In the genomic region with DNA sequence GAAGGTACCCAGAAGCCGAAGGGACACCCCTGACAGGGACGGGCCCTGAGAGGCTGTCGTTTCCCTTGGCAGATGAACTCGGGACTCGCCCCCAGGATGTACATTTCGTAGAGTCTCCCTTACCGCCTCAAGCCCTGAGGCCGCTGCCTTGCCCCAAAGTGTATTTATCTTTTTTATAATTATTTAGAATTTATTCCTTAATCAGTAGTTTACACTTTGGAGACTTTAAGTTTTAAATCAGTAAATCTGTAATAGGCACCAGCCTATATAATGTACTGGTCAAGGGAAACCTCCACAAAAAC, we compare ENCODE assay signal across 8 cellular contexts. TPM values are rescaled to one million over a fixed set of nuclear protein-coding genes. Genes with fewer than 3 reads are reported as not detected.
DNase-seq lines count a peak whose midpoint lies in the region; ATAC-seq and TF ChIP-seq lines count a peak whose summit lies in the region.

No MANE protein-coding gene starts in this region.

- H3K4me1 ChIP-seq in A673 (ENCODE audit: insufficient read depth, low read length, poor library complexity, severe bottlenecking) (peaks cover 11% of the 10 kb centered on the region), skeletal muscle tissue (ENCODE audit: control insufficient read depth in 3 of 3, insufficient read depth in 3 of 3, low read length in 3 of 3) (peaks cover 0 to 9% (median 4%) of the 10 kb centered on the region in 3 donors)

- H3K27ac ChIP-seq in A673 (ENCODE audit: low read depth, low read length, poor library complexity, severe bottlenecking) (peak overlapping the region; percentile 79), skeletal muscle tissue (ENCODE audit: low read depth, low read length) (peak overlapping the region; percentile 84)

- CTCF ChIA-PET in A673 (lab: Charles Lee) = no interaction called here

- H3K4me3 Mint-ChIP-seq in glutamatergic neuron (ENCODE audit: unreplicated experiment) = peak overlapping the region; percentile 83

- in situ Hi-C loops in SK-MEL-5 (cut with HindIII; ENCODE audit: low pct_unique_long_range_greater_than_20kb, low sequenced_read_pairs) = no loop called here

- H3K9me3 Mint-ChIP-seq in glutamatergic neuron (ENCODE audit: unreplicated experiment) = no peaks in the 10 kb centered on the region

- TF ChIP-seq CTCF in A673 (conservative IDR thresholded peaks at IDR 0.05; ENCODE audit: low read depth, low read length) (no peak), glutamatergic neuron (IDR thresholded peaks at IDR 0.05; ENCODE audit: partially characterized antibody, unreplicated experiment) (no peak)

- BruUV-seq in A673 (replicated peaks; lab: Mats Ljungman, UMichigan) = no TSS peak

- no peaks in the 10 kb centered on the region for H3K27me3 ChIP-seq in A673 (replicated peaks; ENCODE audit: insufficient read depth, low read depth, low read length, poor library complexity)
- no peaks in the 10 kb centered on the region for H3K27me3 ChIP-seq in skeletal muscle tissue (ENCODE audit: control insufficient read depth in 3 of 3, insufficient read depth in 3 of 3, low read length in 3 of 3)

- no peaks in the 10 kb centered on the region for H3K36me3 ChIP-seq in A673 (ENCODE audit: insufficient read depth, low read length, poor library complexity, severe bottlenecking)
- peaks cover 0 to 6% (median 2%) of the 10 kb centered on the region in 3 donors for H3K36me3 ChIP-seq in skeletal muscle tissue (ENCODE audit: control insufficient read depth in 3 of 3, insufficient read depth in 3 of 3, low read length in 3 of 3)

- no peaks in the 10 kb centered on the region for H3K36me3 Mint-ChIP-seq in glutamatergic neuron (ENCODE audit: unreplicated experiment)

- H3K4me3 ChIP-seq in A673 (ENCODE audit: low read depth, low read length, poor library complexity, severe bottlenecking) = peak overlapping the region; percentile 62
- H3K4me3 ChIP-seq in skeletal muscle tissue (ENCODE audit: low read length in 3 of 3) = peak overlapping the region; percentile 74 to 93 (median 83)

- H3K9me3 ChIP-seq in A673 (ENCODE audit: low read depth, low read length, poor library complexity, severe bottlenecking) = no peaks in the 10 kb centered on the region
- no peaks in the 10 kb centered on the region for H3K9me3 ChIP-seq in skeletal muscle tissue (ENCODE audit: control insufficient read depth in 3 of 3, low read length in 3 of 3)

- DNase-seq in A673 (ENCODE audit: low spot score) (no peak), SK-MEL-5 (ENCODE audit: low read depth, low spot score) (peak; percentile 7), glutamatergic neuron (no peak), SHP77 treated with DMSO at 0.1 percent for 48 hours (lab: John Stamatoyannopoulos, UW) (no peak), islet precursor cell (no peak)

- no peaks in the 10 kb centered on the region for H3K4me1 Mint-ChIP-seq in glutamatergic neuron (ENCODE audit: low read depth, unreplicated experiment)

- ATAC-seq in GM18907 (IDR thresholded peaks at IDR 0.05; ENCODE audit: unreplicated experiment) (peak; percentile 50), HG03097 (IDR thresholded peaks at IDR 0.05; ENCODE audit: low FRiP score, unreplicated experiment) (peak; percentile 47)

- peaks cover 2% of the 10 kb centered on the region for H3K27me3 Mint-ChIP-seq in glutamatergic neuron (ENCODE audit: unreplicated experiment)

- peak overlapping the region; percentile 79 to 92 (median 85) for H3K9ac ChIP-seq in skeletal muscle tissue (ENCODE audit: low read depth in 1 of 3, low read length in 3 of 3)

- no peak overlapping the region for H3K27ac Mint-ChIP-seq in glutamatergic neuron (ENCODE audit: unreplicated experiment)

- POLR2A ChIA-PET in A673 (lab: Charles Lee; ENCODE audit: low non-redundant PET) = no interaction called here

- intact Hi-C loops in A673 (cut with micrococcal nuclease; ENCODE audit: unreplicated experiment) = loop anchor here (10.0 kb wide), 2 partner anchors 197 to 517 kb away; partner anchors contain the start of gene FANCL

RNA-seq across cellular contexts. Expression of gene VRK2, which starts 0.7 kb away (rescaled TPM):
- total RNA-seq in A673 (2021) = 15.4 and 16.1 TPM in 2 replicates
- total RNA-seq in SK-MEL-5 (2014; rRNA removed; shearing (Covaris generic)) = 36.1 and 36.3 TPM in 2 replicates
- 22.0 and 27.5 TPM in 2 replicates for polyA plus RNA-seq in SK-MEL-5 (2015; cell fraction: cytosol; rRNA removed)
- polyA plus RNA-seq in SK-MEL-5 (2015; cell fraction: nucleus; rRNA removed) = 31.6 and 32.7 TPM in 2 replicates
- 7.2 TPM for total RNA-seq in glutamatergic neuron (ENCODE audit: unreplicated experiment)
- 9.9 TPM for total RNA-seq in skeletal muscle tissue
